ENCODE assay signal across 8 cellular contexts in the genomic region with DNA sequence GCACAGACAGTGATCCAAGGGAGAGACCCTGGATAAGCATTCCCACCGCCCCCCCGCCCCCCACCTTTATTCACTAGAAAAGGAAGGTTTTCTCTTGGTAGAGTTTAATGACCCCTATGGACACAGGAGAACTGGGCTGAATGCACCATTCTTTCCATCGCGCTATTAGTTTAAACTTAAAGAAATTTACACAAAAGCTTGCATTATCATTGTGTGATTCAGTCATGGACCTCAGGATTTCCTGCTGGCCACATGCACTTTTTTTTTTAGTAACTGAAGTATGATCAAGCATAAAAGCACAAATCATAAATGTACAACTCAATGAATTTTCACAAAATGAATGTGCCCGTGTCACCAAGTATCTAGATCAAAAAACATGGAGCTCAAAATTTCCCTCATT.
"Had no signal": no experiment of that assay in that cellular context is flagged by ENCODE, and none has a peak within 500 bp of the region (broad histone marks: within the 10 kb centered on the region; RNA-seq: fewer than 3 reads in every experiment).

No MANE protein-coding gene starts in this region.

- H3K4me3 ChIP-seq: GM23338 had no signal

- H3K27ac Mint-ChIP-seq: GM23338, H9, IgD-negative memory B cell had no signal

- H3K4me1 Mint-ChIP-seq: GM23338, H9, IgD-negative memory B cell had no signal

- H2AFZ ChIP-seq: GM23338 had no signal

- H3K4me2 ChIP-seq: GM23338 had no signal

- H3K9me3 Mint-ChIP-seq: GM23338, H9, IgD-negative memory B cell had no signal

- DNase-seq: H9, HCEC 1CT, KBM-7 had no signal

- FAIRE-seq: H1, H54, HTR-8/SVneo had no signal

- H3K4me3 Mint-ChIP-seq: GM23338, H9, IgD-negative memory B cell had no signal

- ATAC-seq: GM23338 had no signal
